9 cellular contexts compared by ENCODE assay signal in genomic region chr17:48609754-48610281, GRCh38. TPM values are rescaled to one million over a fixed set of nuclear protein-coding genes. Genes with fewer than 3 reads are reported as not detected.
DNase-seq lines count a peak whose midpoint lies in the region; TF ChIP-seq lines count a peak whose summit lies in the region.
"Had no signal": no experiment of that assay in that cellular context is flagged by ENCODE, and none has a peak within 500 bp of the region (broad histone marks: within the 10 kb centered on the region; RNA-seq: fewer than 3 reads in every experiment).

No MANE protein-coding gene starts in this region.

- WGBS in ovary, 3 donors, result 4 to 6% (median 5%) methylated on average over 15 of the region's 15 CpGs

- no peaks in the 10 kb centered on the region for H3K36me3 ChIP-seq in CD8-positive, alpha-beta memory T cell (ENCODE audit: insufficient read depth, low read length)
- H3K36me3 ChIP-seq in MG63 (no peaks in the 10 kb centered on the region), colonic mucosa (no peaks in the 10 kb centered on the region), ovary (no peaks in the 10 kb centered on the region)

- peaks cover 0 to 6% (median 0%) of the 10 kb centered on the region in 3 donors for H3K36me3 Mint-ChIP-seq in CD8-positive, alpha-beta memory T cell

- no peaks in the 10 kb centered on the region for H3K9me3 ChIP-seq in CD8-positive, alpha-beta memory T cell (ENCODE audit: low read length)
- H3K9me3 ChIP-seq in MG63 (no peaks in the 10 kb centered on the region), colonic mucosa (no peaks in the 10 kb centered on the region), ovary (peaks cover 0 to 6% of the 10 kb centered on the region in 2 donors)

- peaks cover 0 to 3% (median 0%) of the 10 kb centered on the region in 5 donors for H3K9me3 Mint-ChIP-seq in CD8-positive, alpha-beta memory T cell

- TF ChIP-seq POLR2A in ovary (IDR thresholded peaks at IDR 0.05), result no peak

- H3K4me1 ChIP-seq in CD8-positive, alpha-beta memory T cell (ENCODE audit: insufficient read depth, low read length), result peaks cover 44% of the 10 kb centered on the region
- H3K4me1 ChIP-seq in colonic mucosa, result peaks cover 2% of the 10 kb centered on the region
- peaks cover 2% of the 10 kb centered on the region for H3K4me1 ChIP-seq in ovary (ENCODE audit: insufficient read depth)

- no peak for DNase-seq in CD8-positive, alpha-beta memory T cell
- no peak for DNase-seq in MG63
- DNase-seq in colonic mucosa, result no peak
- no peak for DNase-seq in ovary
- no peak for DNase-seq in NOMO-1 treated with DMSO at 0.1 percent for 48 hours (lab: John Stamatoyannopoulos, UW; ENCODE audit: unreplicated experiment)
- DNase-seq in Kasumi-1 (lab: John Stamatoyannopoulos, UW), result no peak
- DNase-seq in MV-4-11 (lab: John Stamatoyannopoulos, UW), result no peak
- DNase-seq in hippocampal formation (lab: John Stamatoyannopoulos, UW), result no peak
- DNase-seq: stimulated activated CD4-positive, alpha-beta T cell treated with anti-CD3 and anti-CD28 coated beads, Interleukin-1b, Interleukin-23, amount 100 ng/mL, for 48 hours had no signal

- peaks cover 46% of the 10 kb centered on the region for H3K27me3 ChIP-seq in CD8-positive, alpha-beta memory T cell (ENCODE audit: insufficient read depth, low read length, poor library complexity, severe bottlenecking)
- H3K27me3 ChIP-seq in MG63 (no peaks in the 10 kb centered on the region), colonic mucosa (peaks cover 8% of the 10 kb centered on the region), ovary (peaks cover 5% of the 10 kb centered on the region)

- intact Hi-C loops in colonic mucosa (cut with DNase I) (no loop called here), ovary (cut with DNase I) (loop anchor here in 2 of 4 donors (10.0 kb wide), 1 partner anchor 585 kb away; no protein-coding TSS in a partner anchor)

- H3K4me1 Mint-ChIP-seq in CD8-positive, alpha-beta memory T cell, result peaks cover 29 to 48% (median 41%) of the 10 kb centered on the region in 3 donors

- H3K4me3 ChIP-seq in CD8-positive, alpha-beta memory T cell (ENCODE audit: low read length), result peak overlapping the region; percentile 90
- peak overlapping the region; percentile 62 for H3K4me3 ChIP-seq in MG63
- H3K4me3 ChIP-seq in colonic mucosa, result peak overlapping the region; percentile 57
- H3K4me3 ChIP-seq in ovary, result peak overlapping the region; percentile 39

- H3K9ac ChIP-seq in colonic mucosa (ENCODE audit: low read depth in 2 of 2, low read length in 2 of 2), result peak overlapping the region; percentile 75 to 89

- TF ChIP-seq CTCF in colonic mucosa (IDR thresholded peaks at IDR 0.05) (no peak), ovary (IDR thresholded peaks at IDR 0.05) (no peak)

- H3K27ac Mint-ChIP-seq in CD8-positive, alpha-beta memory T cell, result peak overlapping the region in 1 of 8 donors; percentile 11

- peaks cover 71 to 78% of the 10 kb centered on the region in 2 donors for H3K27me3 Mint-ChIP-seq in CD8-positive, alpha-beta memory T cell

- peak overlapping the region; percentile 57 for H3K27ac ChIP-seq in CD8-positive, alpha-beta memory T cell (ENCODE audit: low read depth, low read length)
- H3K27ac ChIP-seq in colonic mucosa (peak overlapping the region; percentile 80), ovary (no peak overlapping the region)

- POLR2A ChIA-PET in CD8-positive, alpha-beta memory T cell (lab: Charles Lee), result interaction anchor here (0.6 to 0.9 kb wide), 2 partner anchors 9 to 15 kb away, joined by 3 read pairs; no protein-coding TSS in a partner anchor

- CTCF ChIA-PET in CD8-positive, alpha-beta memory T cell (lab: Charles Lee), result interaction anchor here (1.0 to 2.1 kb wide), 4 partner anchors 8 to 347 kb away, joined by 3 to 8 read pairs (median 6); partner anchors contain the start of gene HOXB5

- H3K4me3 Mint-ChIP-seq in CD8-positive, alpha-beta memory T cell, result peak overlapping the region; percentile 75 to 98 (median 93)

- TF ChIP-seq EP300 in ovary (IDR thresholded peaks at IDR 0.05), result no peak

RNA-seq across cellular contexts. Expression of gene HOXB7, which starts 1.0 kb away (rescaled TPM):
- total RNA-seq in CD8-positive, alpha-beta memory T cell, result under 1 TPM; 0.89 to 0.96 TPM
- polyA plus RNA-seq in CD8-positive, alpha-beta memory T cell, result 0.87 TPM
- 9.8 and 30.6 TPM in 2 replicates for total RNA-seq in MG63 (2014; rRNA removed; shearing (Covaris generic); ENCODE audit: low replicate concordance)
- total RNA-seq in colonic mucosa, result 10 to 100 TPM; 25.9 to 31.4 TPM
- 1 to 10 TPM in 4 of 7 donors, under 1 TPM in 3; 0.23 to 2.9 (median 1.3) TPM for total RNA-seq in ovary
- 1 to 10 TPM in 1 of 2 donors, under 1 TPM in 1; 0.48 to 6.9 TPM for polyA plus RNA-seq in ovary

RNA-seq across cellular contexts. Expression of gene HOXB6, which starts 5.0 kb away (rescaled TPM):
- under 1 TPM; 0.22 to 0.37 TPM for total RNA-seq in CD8-positive, alpha-beta memory T cell
- not detected for polyA plus RNA-seq in CD8-positive, alpha-beta memory T cell
- 7.0 and 7.7 TPM in 2 replicates for total RNA-seq in MG63 (2014; rRNA removed; shearing (Covaris generic); ENCODE audit: low replicate concordance)
- total RNA-seq in colonic mucosa (10 to 100 TPM; 30.0 to 71.0 TPM), ovary (10 to 100 TPM in 1 of 7 donors, 1 to 10 TPM in 4, under 1 TPM in 2; 0.25 to 10.3 (median 1.7) TPM)
- under 1 TPM; 0.25 to 0.73 TPM for polyA plus RNA-seq in ovary

RNA-seq across cellular contexts. Expression of gene HOXB8, which starts 5.3 kb away (rescaled TPM):
- not detected for total RNA-seq in CD8-positive, alpha-beta memory T cell
- polyA plus RNA-seq in CD8-positive, alpha-beta memory T cell, result not detected
- total RNA-seq in MG63 (2014; rRNA removed; shearing (Covaris generic); ENCODE audit: low replicate concordance), result 3.8 and 4.8 TPM in 2 replicates
- total RNA-seq in colonic mucosa (1 to 10 TPM; 4.2 to 7.4 TPM), ovary (1 to 10 TPM in 2 of 7 donors, under 1 TPM in 2, not detected in 3; 0.17 to 2.5 (median 0.97) TPM)
- under 1 TPM in 1 of 2 donors, not detected in 1; 0.28 TPM for polyA plus RNA-seq in ovary

RNA-seq across cellular contexts. Expression of gene HOXB5, which starts 16.2 kb away (rescaled TPM):
- not detected for total RNA-seq in CD8-positive, alpha-beta memory T cell
- not detected for polyA plus RNA-seq in CD8-positive, alpha-beta memory T cell
- total RNA-seq in MG63 (2014; rRNA removed; shearing (Covaris generic); ENCODE audit: low replicate concordance), result not detected in 2 replicates
- total RNA-seq in colonic mucosa (10 to 100 TPM; 11.0 to 22.7 TPM), ovary (1 to 10 TPM in 2 of 7 donors, under 1 TPM in 4, not detected in 1; 0.20 to 2.8 (median 0.66) TPM)
- polyA plus RNA-seq in ovary, result under 1 TPM; 0.04 to 0.53 TPM

RNA-seq across cellular contexts. Expression of gene HOXB9, which starts 16.3 kb away (rescaled TPM):
- total RNA-seq in CD8-positive, alpha-beta memory T cell, result 1 to 10 TPM; 2.0 to 2.6 TPM
- polyA plus RNA-seq in CD8-positive, alpha-beta memory T cell, result not detected
- 7.3 and 21.0 TPM in 2 replicates for total RNA-seq in MG63 (2014; rRNA removed; shearing (Covaris generic); ENCODE audit: low replicate concordance)
- total RNA-seq in colonic mucosa (10 to 100 TPM; 37.1 to 73.9 TPM), ovary (under 1 TPM in 4 of 7 donors, not detected in 3; 0.10 to 0.36 (median 0.12) TPM)
- polyA plus RNA-seq in ovary, result under 1 TPM in 1 of 2 donors, not detected in 1; 0.27 TPM

Comparison
In these comparisons a context has a peak if more than half of its experiments do, and no peak if none do; other contexts are left out.
1. H3K27ac ChIP-seq: peak in CD8-positive, alpha-beta memory T cell (single experiment) and colonic mucosa (single experiment); none in ovary (0 of 2).
2. H3K4me3 ChIP-seq: peak in every context shown above with its lines; median percentile 90 in CD8-positive, alpha-beta memory T cell; 62 in MG63; 57 in colonic mucosa; 39 in ovary.